In genomic region chr11:99494065-99494464, GRCh38 we compare ENCODE assay signal across 7 cellular contexts.
"Had no signal": no experiment of that assay in that cellular context is flagged by ENCODE, and none has a peak within 500 bp of the region (broad histone marks: within the 10 kb centered on the region; RNA-seq: fewer than 3 reads in every experiment).

No MANE protein-coding gene starts in this region.

- FAIRE-seq: H54 had no signal

- DNase-seq: GM23248, GOT3, H9, HCEC 1CT, KG1 had no signal

- H3K9ac ChIP-seq: GM23248 had no signal

- H3K27ac ChIP-seq: GM23248, HL-60 had no signal

- H3K4me3 ChIP-seq: GM23248 had no signal

- H2AFZ ChIP-seq: GM23248 had no signal
